1 cellular context compared by ENCODE assay signal in the genomic region with DNA sequence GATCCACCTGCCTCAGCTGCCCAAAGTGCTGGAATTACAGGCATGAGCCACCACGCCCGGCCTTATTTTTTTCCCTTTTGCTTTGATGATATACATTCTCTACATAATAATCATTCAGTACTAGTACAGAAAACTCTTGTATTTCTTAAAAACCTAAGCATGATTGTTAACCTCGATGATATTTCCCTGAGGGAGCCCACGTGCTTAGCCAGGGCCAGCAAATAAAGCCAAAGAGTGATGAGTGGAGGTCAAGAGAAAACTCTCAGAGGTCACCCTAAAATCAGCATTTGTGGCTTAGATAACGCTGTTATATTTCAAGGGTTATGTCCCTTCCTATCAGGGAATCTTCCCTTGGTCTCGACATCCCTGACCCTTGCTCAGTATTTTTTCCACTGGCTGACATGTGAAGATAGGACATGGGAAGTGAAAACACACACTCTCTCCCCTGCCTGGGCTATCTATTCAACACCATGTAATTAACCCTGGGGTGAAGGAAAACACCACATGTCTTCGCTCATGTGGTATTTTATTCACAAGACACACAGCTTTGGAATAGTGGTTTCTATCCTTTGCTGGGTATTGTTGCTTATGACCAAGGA.
TF ChIP-seq lines count a peak whose summit lies in the region.

No MANE protein-coding gene starts in this region.

TF ChIP-seq in K562, 482 proteins besides CTCF, POLR2A, EP300 and RAD21 (continued from another document):
- no peak for TF ChIP-seq IRF1 (CRISPR knock-in tag; IDR thresholded peaks at IDR 0.05; ENCODE audit: borderline replicate concordance)
